In the genomic region with DNA sequence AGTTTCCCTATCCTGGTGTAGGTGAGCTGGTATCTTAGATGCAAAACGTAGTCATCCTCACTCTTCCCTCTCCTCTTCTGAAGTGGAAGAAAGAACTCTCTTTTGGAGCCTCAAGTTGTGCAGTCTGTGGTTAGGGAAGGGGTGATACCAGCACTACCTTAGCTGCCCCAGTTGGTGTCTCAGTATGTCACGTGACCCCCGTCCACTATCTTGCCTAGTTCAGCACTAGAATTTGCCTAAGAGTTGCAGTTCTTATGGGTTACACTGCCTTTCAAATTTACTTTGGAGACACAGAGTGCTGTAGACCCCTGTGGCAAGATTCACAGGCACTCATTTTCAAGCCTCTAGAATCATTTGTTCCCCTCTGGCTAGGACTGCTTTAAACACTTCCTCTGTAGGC, we compare ENCODE assay signal across 34 cellular contexts.
"Had no signal": no experiment of that assay in that cellular context is flagged by ENCODE, and none has a peak within 500 bp of the region (broad histone marks: within the 10 kb centered on the region; RNA-seq: fewer than 3 reads in every experiment).

No MANE protein-coding gene starts in this region.

- H3K27me3 ChIP-seq: MG63 had no signal

- DNase-seq: Karpas-422, Kasumi-1, MG63, MM.1S, MV-4-11, NCI-H1048, NCI-H1092, NCI-H1092 treated with DMSO at 0.1 percent for 48 hours, NCI-H1105, NCI-H1105 treated with DMSO at 0.1 percent for 48 hours, NCI-H1417, NCI-H1417 treated with DMSO at 0.1 percent for 48 hours, NCI-H1436 treated with DMSO at 0.1 percent for 48 hours, NCI-H146, NCI-H1694, NCI-H1694 treated with DMSO at 0.1 percent for 48 hours, NCI-H187, NCI-H187 treated with DMSO at 0.1 percent for 48 hours, NCI-H1930, NCI-H2029, NCI-H2029 treated with DMSO at 0.1 percent for 48 hours, NCI-H2081, NCI-H2081 treated with DMSO at 0.1 percent for 48 hours, NCI-H2107, NCI-H2171, NCI-H2171 treated with DMSO at 0.1 percent for 48 hours, NCI-H2227 treated with DMSO at 0.1 percent for 48 hours, NCI-H226, NCI-H345, NCI-H446, NCI-H446 treated with DMSO at 0.1 percent for 48 hours, NCI-H510A, NCI-H510A treated with DMSO at 0.1 percent for 48 hours, NCI-H524 had no signal

- H3K9me3 ChIP-seq: MG63 had no signal

- H3K4me3 ChIP-seq: MG63 had no signal

- H3K36me3 ChIP-seq: MG63 had no signal
